In the genomic region with DNA sequence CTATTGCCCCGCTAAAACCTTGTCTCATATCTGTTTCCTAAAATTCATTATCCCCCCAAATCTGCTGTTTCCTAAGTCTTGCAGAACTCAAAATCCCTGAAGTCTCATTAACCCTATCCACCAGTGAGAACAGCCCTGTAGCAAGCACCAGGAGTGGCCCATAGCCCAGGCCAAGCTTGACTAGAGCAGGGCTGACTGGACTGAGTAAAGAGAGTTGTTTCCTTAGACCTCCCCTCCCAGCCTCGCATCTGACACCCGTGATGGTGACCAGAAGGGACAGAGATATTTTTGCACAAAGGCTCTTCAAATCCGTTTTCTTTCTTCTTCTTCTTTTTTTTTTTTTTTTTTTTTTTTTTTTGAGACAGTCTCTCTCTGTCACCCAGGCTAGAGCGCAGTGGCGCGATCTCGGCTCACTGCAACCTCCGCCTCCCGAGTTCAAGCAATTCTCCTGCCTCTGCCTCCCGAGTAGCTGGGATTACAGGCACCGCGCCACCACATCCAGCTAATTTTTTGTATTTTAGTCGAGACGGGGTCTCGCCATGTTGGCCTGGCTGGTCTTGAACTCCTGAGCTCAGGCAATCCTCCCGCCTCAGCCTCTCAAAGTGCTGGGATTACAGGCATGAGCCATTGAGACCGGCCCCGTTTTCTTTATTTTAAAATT, we compare ENCODE assay signal across 6 cellular contexts. TPM values are rescaled to one million over a fixed set of nuclear protein-coding genes. Genes with fewer than 3 reads are reported as not detected.
DNase-seq lines count a peak whose midpoint lies in the region; TF ChIP-seq lines count a peak whose summit lies in the region.
"Not testable (repeated sequence)": the region's sequence is repeated elsewhere in the genome, so short reads cannot be mapped to it uniquely, and the experiment has no call there.

No MANE protein-coding gene starts in this region.

- CTCF ChIA-PET in OCI-LY7 (lab: Charles Lee; ENCODE audit: unreplicated experiment) = interaction anchor here (1.0 kb wide), 1 partner anchor 35 kb away, joined by 4 read pairs; a partner anchor contains a TSS

- peaks cover 33% of the 10 kb centered on the region for H3K4me1 ChIP-seq in OCI-LY7 (ENCODE audit: insufficient read depth, low read length, poor library complexity, severe bottlenecking)
- H3K4me1 ChIP-seq in fibroblast of lung (ENCODE audit: control insufficient read depth, extremely low read depth, insufficient read depth, low read length) = not testable (repeated sequence)
- peaks cover 0 to 26% (median 14%) of the 10 kb centered on the region in 4 donors for H3K4me1 ChIP-seq in tibial artery

- H3K27me3 ChIP-seq in fibroblast of lung (ENCODE audit: control insufficient read depth, insufficient read depth, low read length); tibial artery: not testable (repeated sequence)

- not testable (repeated sequence) for H3K9me2 ChIP-seq in OCI-LY7 (ENCODE audit: insufficient read depth, low read length)

- peak overlapping the region; percentile 100 for H3K4me3 Mint-ChIP-seq in activated naive CD8-positive, alpha-beta T cell
- H3K4me3 Mint-ChIP-seq in nephron = peak overlapping the region; percentile 97 to 98 (median 98)

- H3K4me2 ChIP-seq in OCI-LY7 (ENCODE audit: low read length) (peak overlapping the region; percentile 84), fibroblast of lung (ENCODE audit: extremely low read depth, insufficient read depth, low read length) (peak overlapping the region; percentile 77)

- not testable (repeated sequence) for H4K20me1 ChIP-seq in OCI-LY7 (ENCODE audit: insufficient read depth, low read length); fibroblast of lung (ENCODE audit: control insufficient read depth, extremely low read depth, insufficient read depth, low read length)

- not testable (repeated sequence) for H3K79me2 ChIP-seq in OCI-LY7 (ENCODE audit: insufficient read depth, low read depth, low read length); fibroblast of lung (ENCODE audit: control insufficient read depth, insufficient read depth, low read length)

- POLR2A ChIA-PET in OCI-LY7 (lab: Charles Lee) = interaction anchor here (0.6 to 1.4 kb wide), 13 partner anchors 11 to 156 kb away, joined by 3 to 8 read pairs (median 4); a partner anchor contains a TSS

- peak overlapping the region; percentile 88 for H3K27ac ChIP-seq in OCI-LY7 (ENCODE audit: low read depth, low read length, poor library complexity, severe bottlenecking)
- H3K27ac ChIP-seq in fibroblast of lung (ENCODE audit: insufficient read depth, low read length) = not testable (repeated sequence)
- H3K27ac ChIP-seq in tibial artery = peak overlapping the region in 1 of 2 donors; percentile 66

- not testable (repeated sequence) for H3K9ac ChIP-seq in fibroblast of lung (ENCODE audit: insufficient read depth, low read length)

- H3K4me3 ChIP-seq in GM08714 (ENCODE audit: low read length) = peak overlapping the region; percentile 69
- peak overlapping the region; percentile 82 for H3K4me3 ChIP-seq in OCI-LY7 (ENCODE audit: low read depth, low read length, poor library complexity, severe bottlenecking)
- H3K4me3 ChIP-seq in fibroblast of lung (replicated peaks in 1 of 4; ENCODE audit: control extremely low read depth in 1 of 4, insufficient read depth in 1 of 4, low read depth in 3 of 4, low read length in 4 of 4) = peak overlapping the region in 3 of 4 experiments; percentile 75 to 94 (median 92)
- peak overlapping the region; percentile 57 to 78 for H3K4me3 ChIP-seq in tibial artery

- not testable (repeated sequence) for BruUV-seq in OCI-LY7 (replicated peaks; lab: Mats Ljungman, UMichigan)

- H3K9me3 Mint-ChIP-seq in activated naive CD8-positive, alpha-beta T cell (ENCODE audit: low read depth); nephron: not testable (repeated sequence)

- peak overlapping the region; percentile 81; the same call in 1 of the 2 replicates for H2AFZ ChIP-seq in OCI-LY7 (ENCODE audit: low read length)
- H2AFZ ChIP-seq in fibroblast of lung (ENCODE audit: low read length) = not testable (repeated sequence)

- not testable (repeated sequence) for H3K36me3 Mint-ChIP-seq in activated naive CD8-positive, alpha-beta T cell; nephron (ENCODE audit: low read depth)

- H3K27ac Mint-ChIP-seq in activated naive CD8-positive, alpha-beta T cell = peak overlapping the region; percentile 87
- peak overlapping the region; percentile 30 to 38 (median 34) for H3K27ac Mint-ChIP-seq in nephron

- TF ChIP-seq CTCF in OCI-LY7 (conservative IDR thresholded peaks at IDR 0.05; ENCODE audit: low read length); fibroblast of lung (conservative IDR thresholded peaks at IDR 0.05 in 1 of 2, IDR thresholded peaks at IDR 0.05 in 1 of 2; ENCODE audit: low read depth in 1 of 2, low read length in 2 of 2); nephron (IDR thresholded peaks at IDR 0.05; ENCODE audit: unreplicated experiment in 3 of 3); tibial artery (IDR thresholded peaks at IDR 0.05): not testable (repeated sequence)

- not testable (repeated sequence) for DNase-seq in OCI-LY7 (ENCODE audit: low spot score); fibroblast of lung (ENCODE audit: low read depth in 2 of 2); tibial artery

- peaks cover 26% of the 10 kb centered on the region for H3K4me1 Mint-ChIP-seq in activated naive CD8-positive, alpha-beta T cell (ENCODE audit: low read depth)
- peaks cover 14% of the 10 kb centered on the region for H3K4me1 Mint-ChIP-seq in nephron

- intact Hi-C loops in OCI-LY7 (cut with micrococcal nuclease; ENCODE audit: unreplicated experiment) = loop anchor here (1.0 kb wide), 2 partner anchors 34 to 109 kb away; a partner anchor contains a TSS
- intact Hi-C loops in tibial artery (cut with DNase I; ENCODE audit: low total_unique reads) = not testable (repeated sequence)

- not testable (repeated sequence) for H3K36me3 ChIP-seq in OCI-LY7 (ENCODE audit: insufficient read depth, low read length); fibroblast of lung (ENCODE audit: control insufficient read depth, insufficient read depth, low read length); tibial artery

- H3K27me3 Mint-ChIP-seq in activated naive CD8-positive, alpha-beta T cell; nephron (ENCODE audit: low read depth): not testable (repeated sequence)

- H3K9me3 ChIP-seq in OCI-LY7 (ENCODE audit: low read length); fibroblast of lung (ENCODE audit: control insufficient read depth, insufficient read depth, low read depth, low read length); tibial artery: not testable (repeated sequence)

RNA-seq across cellular contexts. Expression of a gene that starts 0.8 kb away (rescaled TPM):
- 3.2 and 5.5 TPM in 2 replicates for total RNA-seq in OCI-LY7 (2014; rRNA removed; shearing (Covaris generic))
- 20.7 and 22.5 TPM in 2 replicates for total RNA-seq in OCI-LY7 (2022)
- 0.77 and 1.5 TPM in 2 replicates for total RNA-seq in fibroblast of lung
- polyA plus RNA-seq in fibroblast of lung = 0.25 and 0.37 TPM in 2 replicates
- 1.1 and 1.9 TPM in 2 replicates for polyA plus RNA-seq in fibroblast of lung (2012)
- 1.0 and 1.2 TPM in 2 replicates for polyA minus RNA-seq in fibroblast of lung (ENCODE audit: low replicate concordance)

RNA-seq across cellular contexts. Expression of a gene that starts 1.0 kb away (rescaled TPM):
- total RNA-seq in OCI-LY7 (2014; rRNA removed; shearing (Covaris generic)) = 55.5 and 64.7 TPM in 2 replicates
- total RNA-seq in OCI-LY7 (2022) (82.5 and 89.5 TPM in 2 replicates), fibroblast of lung (23.9 and 27.1 TPM in 2 replicates)
- polyA plus RNA-seq in fibroblast of lung = 24.3 and 34.0 TPM in 2 replicates
- polyA plus RNA-seq in fibroblast of lung (2012) = 32.9 and 48.2 TPM in 2 replicates
- polyA minus RNA-seq in fibroblast of lung (ENCODE audit: low replicate concordance) = 78.8 and 104 TPM in 2 replicates

RNA-seq across cellular contexts. Expression of a gene that starts 21.2 kb away (rescaled TPM):
- 1.3 and 2.3 TPM in 2 replicates for total RNA-seq in OCI-LY7 (2014; rRNA removed; shearing (Covaris generic))
- total RNA-seq in OCI-LY7 (2022) = 5.4 and 7.7 TPM in 2 replicates
- total RNA-seq in fibroblast of lung = 11.8 and 16.0 TPM in 2 replicates
- polyA plus RNA-seq in fibroblast of lung = 8.3 and 10.0 TPM in 2 replicates
- polyA plus RNA-seq in fibroblast of lung (2012) = 8.2 and 11.3 TPM in 2 replicates
- polyA minus RNA-seq in fibroblast of lung (ENCODE audit: low replicate concordance) = 10.6 and 20.2 TPM in 2 replicates

RNA-seq across cellular contexts. Expression of a gene that starts 34.3 kb away (rescaled TPM):
- 29.2 and 38.7 TPM in 2 replicates for total RNA-seq in OCI-LY7 (2014; rRNA removed; shearing (Covaris generic))
- total RNA-seq in OCI-LY7 (2022) (43.1 and 44.5 TPM in 2 replicates), fibroblast of lung (13.0 and 14.9 TPM in 2 replicates)
- polyA plus RNA-seq in fibroblast of lung = 6.9 TPM in 2 replicates
- polyA plus RNA-seq in fibroblast of lung (2012) = 19.6 and 21.3 TPM in 2 replicates
- 4.1 and 8.4 TPM in 2 replicates for polyA minus RNA-seq in fibroblast of lung (ENCODE audit: low replicate concordance)

RNA-seq across cellular contexts. Expression of a gene that starts 37.7 kb away (rescaled TPM):
- total RNA-seq in OCI-LY7 (2014; rRNA removed; shearing (Covaris generic)) = 70.7 and 70.8 TPM in 2 replicates
- total RNA-seq in OCI-LY7 (2022) (68.8 and 83.8 TPM in 2 replicates), fibroblast of lung (48.8 and 78.1 TPM in 2 replicates)
- 43.8 and 45.8 TPM in 2 replicates for polyA plus RNA-seq in fibroblast of lung
- polyA plus RNA-seq in fibroblast of lung (2012) = 70.8 and 71.3 TPM in 2 replicates
- polyA minus RNA-seq in fibroblast of lung (ENCODE audit: low replicate concordance) = 134 and 199 TPM in 2 replicates
